In the genomic region with DNA sequence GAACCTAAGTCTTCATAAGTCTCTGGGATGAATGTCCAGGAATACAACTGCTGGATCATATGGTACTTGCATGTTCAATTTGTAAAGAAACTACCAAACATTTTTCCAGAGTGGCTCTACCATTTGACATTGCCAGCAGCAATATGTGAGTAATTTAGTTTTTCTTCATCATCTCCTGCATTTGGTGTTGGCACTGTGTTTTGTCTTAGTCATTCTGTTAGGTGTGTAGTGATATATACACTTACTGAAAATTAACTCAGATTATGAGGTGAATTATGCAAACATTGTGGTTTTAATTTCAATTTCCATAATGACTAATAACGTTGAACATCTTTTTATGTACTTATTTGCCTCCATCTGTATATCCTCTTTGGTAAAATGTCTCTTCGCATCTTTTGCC, we compare ENCODE assay signal across 28 cellular contexts.
"Had no signal": no experiment of that assay in that cellular context is flagged by ENCODE, and none has a peak within 500 bp of the region (broad histone marks: within the 10 kb centered on the region; RNA-seq: fewer than 3 reads in every experiment).

No MANE protein-coding gene starts in this region.

- DNase-seq: natural killer cell; occipital lobe; ovary; posterior cingulate gyrus; psoas muscle; right cardiac atrium; right lobe of liver; sigmoid colon; small intestine; stimulated activated CD4-positive, alpha-beta T cell treated with anti-CD3 and anti-CD28 coated beads, Interleukin-15, amount 100 ng/mL, for 24 hours; stimulated activated CD4-positive, alpha-beta T cell treated with anti-CD3 and anti-CD28 coated beads, Interleukin-2, amount 100 ng/mL, for 24 hours; stimulated activated CD4-positive, alpha-beta T cell treated with anti-CD3 and anti-CD28 coated beads, Interleukin-2, amount 100 ng/mL, for 48 hours; stimulated activated CD4-positive, alpha-beta T cell treated with anti-CD3 and anti-CD28 coated beads, Interleukin-4, amount 100 ng/mL, for 24 hours; stimulated activated naive CD4-positive, alpha-beta T cell; stimulated activated naive CD8-positive, alpha-beta T cell treated with anti-CD3 and anti-CD28 coated beads, Interleukin-15, amount 100 ng/mL, for 72 hours; stimulated activated naive CD8-positive, alpha-beta T cell treated with anti-CD3 and anti-CD28 coated beads, Interleukin-15, Interleukin-2, amounts not matched to agents 100 U/mL and 50 U/mL, for 24 hours; substantia nigra; testis; tibial artery; transverse colon; upper lobe of right lung; uterus had no signal

- ATAC-seq: psoas muscle; right cardiac atrium; right lobe of liver; stimulated activated memory B cell treated with anti-CD40 and anti-IgM and Interleukin-4, amounts not matched to agents 10 μg/mL and 1 μg/mL and 100 μg/mL, for 72 hours; stimulated activated naive CD8-positive, alpha-beta T cell treated with anti-CD3 and anti-CD28 coated beads, Interleukin-15, amount 100 ng/mL, for 72 hours; stimulated activated naive CD8-positive, alpha-beta T cell treated with anti-CD3 and anti-CD28 coated beads, Interleukin-15, Interleukin-2, amounts not matched to agents 100 U/mL and 50 U/mL, for 24 hours; upper lobe of right lung had no signal

- H3K27ac Mint-ChIP-seq: natural killer cell; nephron; neural progenitor cell; progenitor cell of endocrine pancreas; stimulated activated memory B cell treated with anti-CD40 and anti-IgM and Interleukin-4, amounts not matched to agents 10 μg/mL and 1 μg/mL and 100 μg/mL, for 72 hours; stimulated activated naive CD8-positive, alpha-beta T cell treated with anti-CD3 and anti-CD28 coated beads, Interleukin-15, amount 100 ng/mL, for 72 hours; type B pancreatic cell had no signal

- H3K4me3 Mint-ChIP-seq: natural killer cell; nephron; neural progenitor cell; stimulated activated memory B cell treated with anti-CD40 and anti-IgM and Interleukin-4, amounts not matched to agents 10 μg/mL and 1 μg/mL and 100 μg/mL, for 72 hours; stimulated activated naive CD8-positive, alpha-beta T cell treated with anti-CD3 and anti-CD28 coated beads, Interleukin-15, amount 100 ng/mL, for 72 hours; type B pancreatic cell had no signal

- H3K27me3 Mint-ChIP-seq: progenitor cell of endocrine pancreas; stimulated activated naive CD8-positive, alpha-beta T cell treated with anti-CD3 and anti-CD28 coated beads, Interleukin-15, amount 100 ng/mL, for 72 hours; type B pancreatic cell had no signal

- H3K4me1 Mint-ChIP-seq: natural killer cell; stimulated activated memory B cell treated with anti-CD40 and anti-IgM and Interleukin-4, amounts not matched to agents 10 μg/mL and 1 μg/mL and 100 μg/mL, for 72 hours; stimulated activated naive CD8-positive, alpha-beta T cell treated with anti-CD3 and anti-CD28 coated beads, Interleukin-15, amount 100 ng/mL, for 72 hours had no signal

- H3K9me3 Mint-ChIP-seq: nephron; neural progenitor cell; stimulated activated naive CD8-positive, alpha-beta T cell treated with anti-CD3 and anti-CD28 coated beads, Interleukin-15, amount 100 ng/mL, for 72 hours; type B pancreatic cell had no signal

- H3K36me3 Mint-ChIP-seq: natural killer cell; neural progenitor cell; stimulated activated memory B cell treated with anti-CD40 and anti-IgM and Interleukin-4, amounts not matched to agents 10 μg/mL and 1 μg/mL and 100 μg/mL, for 72 hours; type B pancreatic cell had no signal

- H3K4me3 ChIP-seq: neural progenitor cell, ovary, psoas muscle, right lobe of liver, sigmoid colon, suprapubic skin, testis, tibial artery, transverse colon, upper lobe of right lung, uterus had no signal
